8 cellular contexts compared by ENCODE assay signal in the genomic region with DNA sequence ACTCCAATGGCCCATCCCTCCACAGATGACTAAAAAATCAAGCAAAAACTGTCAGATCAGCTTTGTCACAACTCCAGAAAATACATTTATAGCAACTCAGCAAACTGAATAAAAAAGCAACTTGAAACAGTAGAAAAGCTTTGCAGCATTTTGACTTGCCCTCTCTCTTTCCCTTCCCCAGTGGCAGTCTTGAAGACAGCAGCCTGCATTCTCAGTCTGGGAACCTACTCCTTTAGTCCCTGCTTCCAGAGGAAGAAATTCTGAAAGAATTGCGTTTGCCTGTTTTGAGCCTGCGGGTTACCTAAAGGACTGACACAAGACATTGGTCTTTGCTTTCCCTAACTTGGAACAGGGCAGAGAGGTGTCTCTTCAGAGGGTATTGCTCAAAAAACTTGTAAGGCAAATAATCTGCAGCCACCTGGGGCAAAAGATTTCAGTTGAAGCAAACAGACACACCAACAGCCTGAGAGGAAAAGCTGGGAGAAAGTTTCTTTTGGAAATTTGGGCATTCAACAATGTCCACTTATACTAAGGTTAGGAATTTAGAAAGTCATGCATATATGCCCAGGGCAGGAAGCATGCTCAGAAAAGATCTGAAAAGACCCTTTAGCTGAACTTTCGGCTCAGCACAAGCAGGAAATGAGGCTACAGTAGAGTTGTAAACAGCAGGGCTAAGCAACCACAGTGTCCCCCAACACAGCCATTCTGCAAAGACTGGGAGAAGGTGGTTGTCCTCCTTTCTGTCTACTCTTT. TPM values are rescaled to one million over a fixed set of nuclear protein-coding genes. Genes with fewer than 3 reads are reported as not detected.
DNase-seq lines count a peak whose midpoint lies in the region; ATAC-seq and TF ChIP-seq lines count a peak whose summit lies in the region.

No MANE protein-coding gene starts in this region.

- ATAC-seq in GM19324 (IDR thresholded peaks at IDR 0.05; ENCODE audit: low FRiP score, unreplicated experiment) (peak; percentile 66), HG03159 (IDR thresholded peaks at IDR 0.05; ENCODE audit: unreplicated experiment) (peak; percentile 71), HG03175 (IDR thresholded peaks at IDR 0.05; ENCODE audit: unreplicated experiment) (no peak)

- no peak overlapping the region for H3K4me3 ChIP-seq in brain microvascular endothelial cell (ENCODE audit: low read depth, low read length)
- no peak overlapping the region for H3K4me3 ChIP-seq in osteoblast (ENCODE audit: insufficient read depth, low read length)

- H3K27me3 ChIP-seq in brain microvascular endothelial cell (replicated peaks) (no peaks in the 10 kb centered on the region), osteoblast (ENCODE audit: insufficient read depth, low read length) (no peaks in the 10 kb centered on the region)

- H3K4me1 ChIP-seq in osteoblast (ENCODE audit: insufficient read depth, low read length), result no peaks in the 10 kb centered on the region

- peaks cover 22% of the 10 kb centered on the region for H3K79me2 ChIP-seq in osteoblast (ENCODE audit: insufficient read depth, low read length)

- no peaks in the 10 kb centered on the region for H3K36me3 ChIP-seq in brain microvascular endothelial cell (replicated peaks)
- H3K36me3 ChIP-seq in osteoblast (ENCODE audit: insufficient read depth, low read length), result no peaks in the 10 kb centered on the region

- DNase-seq in brain microvascular endothelial cell, result no peak
- no peak for DNase-seq in osteoblast (ENCODE audit: insufficient read length, low spot score, missing footprints)
- DNase-seq in SK-N-DZ (ENCODE audit: low spot score), result no peak
- DNase-seq in NCI-H1048 (lab: John Stamatoyannopoulos, UW), result no peak
- no peak for DNase-seq in AG20443 (ENCODE audit: low spot score)

- H2AFZ ChIP-seq in osteoblast (ENCODE audit: low read length), result peak overlapping the region; percentile 91

- H3K9me3 ChIP-seq in osteoblast (ENCODE audit: low read depth, low read length), result no peaks in the 10 kb centered on the region

- no peaks in the 10 kb centered on the region for H4K20me1 ChIP-seq in osteoblast (ENCODE audit: insufficient read depth, low read length)

- in situ Hi-C loops in brain microvascular endothelial cell (cut with HindIII; ENCODE audit: low pct_ligation_motif_present, low sequenced_read_pairs), result no loop called here

- H3K4me2 ChIP-seq in osteoblast (ENCODE audit: insufficient read depth, low read length), result peak overlapping the region; percentile 16

- TF ChIP-seq CTCF in brain microvascular endothelial cell (IDR thresholded peaks at IDR 0.05; ENCODE audit: low read depth, low read length, missing control alignments), result peak; percentile 3
- TF ChIP-seq CTCF in osteoblast (IDR thresholded peaks at IDR 0.05; ENCODE audit: extremely low read depth, low read depth, low read length), result no peak

- no peak overlapping the region for H3K27ac ChIP-seq in brain microvascular endothelial cell
- no peak overlapping the region for H3K27ac ChIP-seq in osteoblast (ENCODE audit: low read depth, low read length)

RNA-seq across cellular contexts. Expression of a gene that starts 15.2 kb away (rescaled TPM):
- total RNA-seq in osteoblast, result 18.5 and 18.6 TPM in 2 replicates
- 0.07 TPM in 1 of 2 replicates, not detected in the other for polyA plus RNA-seq in SK-N-DZ (2014; cell fraction: cytosol; rRNA removed)
- polyA plus RNA-seq in SK-N-DZ (2014; cell fraction: nucleus; rRNA removed), result 0.32 and 0.45 TPM in 2 replicates

RNA-seq across cellular contexts. Expression of a gene that starts 19.4 kb away (rescaled TPM):
- 1.4 and 2.1 TPM in 2 replicates for total RNA-seq in osteoblast
- 10.9 and 15.7 TPM in 2 replicates for polyA plus RNA-seq in SK-N-DZ (2014; cell fraction: cytosol; rRNA removed)
- polyA plus RNA-seq in SK-N-DZ (2014; cell fraction: nucleus; rRNA removed), result 20.0 and 23.0 TPM in 2 replicates

RNA-seq across cellular contexts. Expression of a gene that starts 51.2 kb away (rescaled TPM):
- 12.7 and 14.1 TPM in 2 replicates for total RNA-seq in osteoblast
- polyA plus RNA-seq in SK-N-DZ (2014; cell fraction: cytosol; rRNA removed), result 8.5 and 15.0 TPM in 2 replicates
- polyA plus RNA-seq in SK-N-DZ (2014; cell fraction: nucleus; rRNA removed), result 9.3 and 10.5 TPM in 2 replicates
